Comparison of ENCODE assay signal across 25 cellular contexts in genomic region chr11:96132437-96132836, GRCh38.
DNase-seq lines count a peak whose midpoint lies in the region; ATAC-seq and TF ChIP-seq lines count a peak whose summit lies in the region.
"Had no signal": no experiment of that assay in that cellular context is flagged by ENCODE, and none has a peak within 500 bp of the region (broad histone marks: within the 10 kb centered on the region; RNA-seq: fewer than 3 reads in every experiment).

No MANE protein-coding gene starts in this region.

- no peak for TF ChIP-seq RAD21 in IMR-90 (IDR thresholded peaks at IDR 0.05; ENCODE audit: low read length)

- no peak overlapping the region for H4K8ac ChIP-seq in IMR-90 (ENCODE audit: low read depth in 2 of 2, low read length in 2 of 2)

- H3K79me2 ChIP-seq in hepatocyte, result peaks cover 4% of the 10 kb centered on the region

- H3K4me1 ChIP-seq in IMR-90 (ENCODE audit: control insufficient read depth, insufficient read depth, low read length), result 0 out of 2 replicates have a peak, but pooled peaks cover 7% of the 10 kb centered on the region
- peaks cover 9 to 27% of the 10 kb centered on the region in 2 donors for H3K4me1 ChIP-seq in naive thymus-derived CD4-positive, alpha-beta T cell (ENCODE audit: control insufficient read depth in 2 of 2, insufficient read depth in 2 of 2, low read length in 2 of 2)
- H3K4me1 ChIP-seq in hepatocyte (ENCODE audit: insufficient read depth), result peaks cover 3% of the 10 kb centered on the region
- H3K4me1 ChIP-seq: BLaER1, prostate gland had no signal

- H3K23ac ChIP-seq in IMR-90 (ENCODE audit: low read depth, low read length), result no peak overlapping the region

- no peak overlapping the region for H2BK20ac ChIP-seq in IMR-90 (ENCODE audit: low read depth, low read length)

- no peak overlapping the region for H3K4me2 ChIP-seq in IMR-90 (ENCODE audit: low read depth, low read length)
- H3K4me2 ChIP-seq in hepatocyte, result no peak overlapping the region
- H3K4me2 ChIP-seq: BLaER1, GM23338 had no signal

- H3K9ac ChIP-seq in IMR-90 (ENCODE audit: low read depth, low read length), result no peak overlapping the region
- H3K9ac ChIP-seq: BLaER1 had no signal

- H2BK5ac ChIP-seq in IMR-90 (ENCODE audit: low read depth, low read length, poor library complexity, severe bottlenecking), result no peak overlapping the region

- H3K18ac ChIP-seq in IMR-90 (ENCODE audit: low read depth, low read length), result no peak overlapping the region

- H2AFZ ChIP-seq in IMR-90 (replicated peaks; ENCODE audit: low read length, poor library complexity) (no peak overlapping the region), hepatocyte (no peak overlapping the region)
- H2AFZ ChIP-seq: GM23338 had no signal

- H2BK15ac ChIP-seq in IMR-90 (ENCODE audit: low read depth, low read length), result no peak overlapping the region

- H3K27ac Mint-ChIP-seq in activated CD4-positive, alpha-beta T cell treated with anti-CD3 and anti-CD28 coated beads for 36 hours, result no peak overlapping the region
- no peak overlapping the region for H3K27ac Mint-ChIP-seq in activated CD4-positive, alpha-beta T cell treated with anti-CD3 and anti-CD28 coated beads, Interleukin-2, amount 10 ng/mL, durations not matched to agents 7 days and 5 days
- H3K27ac Mint-ChIP-seq in naive thymus-derived CD4-positive, alpha-beta T cell, result peak overlapping the region in 2 of 9 donors; percentile 2 to 5
- H3K27ac Mint-ChIP-seq: GM23338, mesothelial cell of epicardium, type B pancreatic cell had no signal

- no peak overlapping the region for H2AK5ac ChIP-seq in IMR-90 (ENCODE audit: low read depth, low read length)

- H3K4me1 Mint-ChIP-seq in activated CD4-positive, alpha-beta T cell treated with anti-CD3 and anti-CD28 coated beads for 36 hours, result peaks cover 74% of the 10 kb centered on the region
- peaks cover 18% of the 10 kb centered on the region for H3K4me1 Mint-ChIP-seq in activated CD4-positive, alpha-beta T cell treated with anti-CD3 and anti-CD28 coated beads, Interleukin-2, amount 10 ng/mL, durations not matched to agents 7 days and 5 days
- peaks cover 38 to 82% (median 72%) of the 10 kb centered on the region in 7 donors for H3K4me1 Mint-ChIP-seq in naive thymus-derived CD4-positive, alpha-beta T cell

- H4K5ac ChIP-seq in IMR-90 (ENCODE audit: low read depth, low read length), result no peak overlapping the region

- no peak overlapping the region for H4K91ac ChIP-seq in IMR-90 (ENCODE audit: insufficient read depth, low read depth, low read length)

- H3K4me3 Mint-ChIP-seq in activated CD4-positive, alpha-beta T cell treated with anti-CD3 and anti-CD28 coated beads for 36 hours, result no peak overlapping the region
- no peak overlapping the region for H3K4me3 Mint-ChIP-seq in activated CD4-positive, alpha-beta T cell treated with anti-CD3 and anti-CD28 coated beads, Interleukin-2, amount 10 ng/mL, durations not matched to agents 7 days and 5 days
- no peak overlapping the region for H3K4me3 Mint-ChIP-seq in naive thymus-derived CD4-positive, alpha-beta T cell
- H3K4me3 Mint-ChIP-seq: GM23338, mesothelial cell of epicardium, neural crest cell, type B pancreatic cell had no signal

- BruUV-seq in IMR-90 (replicated peaks; lab: Mats Ljungman, UMichigan), result no TSS peak

- WGBS in IMR-90 (ENCODE audit: extremely low coverage in 2 of 2, insufficient read length in 1 of 2), 2 experiments, result no CpG with 5 or more reads among the region's 2 CpGs
- WGBS in hepatocyte (ENCODE audit: low lambda C conversion rate, missing lambda C conversion rate), result 76% methylated on average over 2 of the region's 2 CpGs

- in situ Hi-C loops in IMR-90 (cut with MboI; ENCODE audit: low sequenced_read_pairs), result no loop called here

- no peak overlapping the region for H3K56ac ChIP-seq in IMR-90 (ENCODE audit: extremely low read depth, insufficient read depth, low read length)

- H3K36me3 ChIP-seq in IMR-90 (ENCODE audit: control insufficient read depth, insufficient read depth, low read length) (no peaks in the 10 kb centered on the region), hepatocyte (replicated peaks; ENCODE audit: insufficient read depth, low read depth) (no peaks in the 10 kb centered on the region)
- H3K36me3 ChIP-seq in naive thymus-derived CD4-positive, alpha-beta T cell (ENCODE audit: control insufficient read depth in 2 of 3, insufficient read depth in 3 of 3, low read length in 3 of 3), result no peaks in the 10 kb centered on the region
- H3K36me3 ChIP-seq: BLaER1, prostate gland had no signal

- H3K9me3 Mint-ChIP-seq in activated CD4-positive, alpha-beta T cell treated with anti-CD3 and anti-CD28 coated beads for 36 hours (ENCODE audit: low read depth), result no peaks in the 10 kb centered on the region
- peaks cover 9% of the 10 kb centered on the region for H3K9me3 Mint-ChIP-seq in activated CD4-positive, alpha-beta T cell treated with anti-CD3 and anti-CD28 coated beads, Interleukin-2, amount 10 ng/mL, durations not matched to agents 7 days and 5 days
- H3K9me3 Mint-ChIP-seq in naive thymus-derived CD4-positive, alpha-beta T cell, result peaks cover 0 to 5% (median 0%) of the 10 kb centered on the region in 11 donors
- H3K9me3 Mint-ChIP-seq: GM23338, mesothelial cell of epicardium, type B pancreatic cell had no signal

- H3K9me3 ChIP-seq in IMR-90 (ENCODE audit: control insufficient read depth, insufficient read depth, low read length) (no peaks in the 10 kb centered on the region), hepatocyte (ENCODE audit: low read depth) (no peaks in the 10 kb centered on the region)
- no peaks in the 10 kb centered on the region for H3K9me3 ChIP-seq in naive thymus-derived CD4-positive, alpha-beta T cell (ENCODE audit: control insufficient read depth in 2 of 3, low read length in 3 of 3)
- H3K9me3 ChIP-seq: BLaER1, prostate gland had no signal

- H3K36me3 Mint-ChIP-seq in activated CD4-positive, alpha-beta T cell treated with anti-CD3 and anti-CD28 coated beads for 36 hours (ENCODE audit: low read depth), result peaks cover 41% of the 10 kb centered on the region
- H3K36me3 Mint-ChIP-seq in activated CD4-positive, alpha-beta T cell treated with anti-CD3 and anti-CD28 coated beads, Interleukin-2, amount 10 ng/mL, durations not matched to agents 7 days and 5 days (ENCODE audit: low read depth), result peaks cover 37% of the 10 kb centered on the region
- H3K36me3 Mint-ChIP-seq in naive thymus-derived CD4-positive, alpha-beta T cell, result peaks cover 13 to 54% (median 30%) of the 10 kb centered on the region in 5 donors

- TF ChIP-seq POLR2A in IMR-90 (IDR thresholded peaks at IDR 0.05; ENCODE audit: low read depth, low read length), result no peak

- no peak overlapping the region for H3K4me3 ChIP-seq in IMR-90 (ENCODE audit: insufficient read depth, low read depth, low read length)
- no peak overlapping the region for H3K4me3 ChIP-seq in naive thymus-derived CD4-positive, alpha-beta T cell (ENCODE audit: low read length)
- no peak overlapping the region for H3K4me3 ChIP-seq in hepatocyte
- H3K4me3 ChIP-seq: BLaER1, dorsolateral prefrontal cortex, GM23338, prostate gland had no signal

- no peaks in the 10 kb centered on the region; the same call in 1 of the 2 replicates for H3K9me1 ChIP-seq in IMR-90 (ENCODE audit: insufficient read depth, low read length)

- no peak for TF ChIP-seq CTCF in IMR-90 (conservative IDR thresholded peaks at IDR 0.05; ENCODE audit: low read depth, low read length)
- TF ChIP-seq CTCF in hepatocyte (IDR thresholded peaks at IDR 0.05; ENCODE audit: poor library complexity), result no peak

- CTCF ChIA-PET in activated CD4-positive, alpha-beta T cell treated with anti-CD3 and anti-CD28 coated beads for 36 hours (lab: Charles Lee), result no interaction called here
- CTCF ChIA-PET in activated CD4-positive, alpha-beta T cell treated with anti-CD3 and anti-CD28 coated beads, Interleukin-2, amount 10 ng/mL, durations not matched to agents 7 days and 5 days (lab: Charles Lee), result interaction anchor here (1.2 kb wide), 1 partner anchor 17 kb away, joined by 3 read pairs; no protein-coding TSS in a partner anchor
- CTCF ChIA-PET in IMR-90 (lab: Yijun Ruan, JAX), result no interaction called here
- CTCF ChIA-PET in naive thymus-derived CD4-positive, alpha-beta T cell (lab: Charles Lee), result interaction anchor here (1.0 kb wide), 1 partner anchor 211 kb away, joined by 3 read pairs; the partner anchor contains the start of gene MAML2

- dilution Hi-C loops in IMR-90 (cut with HindIII; ENCODE audit: low sequenced_read_pairs, unreplicated experiment), result no loop called here

- H3K27ac ChIP-seq in IMR-90 (ENCODE audit: insufficient read depth, low read length), result no peak overlapping the region
- no peak overlapping the region for H3K27ac ChIP-seq in naive thymus-derived CD4-positive, alpha-beta T cell (ENCODE audit: low read depth, low read length)
- H3K27ac ChIP-seq in hepatocyte, result no peak overlapping the region
- H3K27ac ChIP-seq: BLaER1, dorsolateral prefrontal cortex, prostate gland, RWPE1 had no signal

- no peaks in the 10 kb centered on the region for H3K9me2 ChIP-seq in hepatocyte (replicated peaks; ENCODE audit: insufficient read depth)

- no peak overlapping the region for H2AK9ac ChIP-seq in IMR-90 (replicated peaks; ENCODE audit: low read depth, low read length, poor library complexity)

- H3K79me1 ChIP-seq in IMR-90 (ENCODE audit: low read depth in 1 of 2, low read length in 2 of 2), result peaks cover 15 to 39% of the 10 kb centered on the region in 2 experiments

- DNase-seq in activated CD4-positive, alpha-beta T cell treated with anti-CD3 and anti-CD28 coated beads for 36 hours, result no peak
- DNase-seq in activated CD4-positive, alpha-beta T cell treated with anti-CD3 and anti-CD28 coated beads, Interleukin-2, amount 10 ng/mL, durations not matched to agents 7 days and 5 days, result no peak
- DNase-seq in IMR-90 (peak; percentile 46), hepatocyte (ENCODE audit: low spot score) (no peak), left cardiac atrium (no peak)
- no peak for DNase-seq in naive thymus-derived CD4-positive, alpha-beta T cell
- DNase-seq: activated CD4-positive, alpha-beta T cell treated with anti-CD3 and anti-CD28 coated beads for 4 hours; activated CD8-positive, alpha-beta memory T cell treated with anti-CD3 and anti-CD28 coated beads, Interleukin-2, amount 50 U/mL, for 48 hours; anterior cingulate cortex; central memory CD4-positive, alpha-beta T cell; dorsolateral prefrontal cortex; Karpas-422; NCI-H1092; NCI-H2081; NCI-H510A; stimulated activated CD4-positive, alpha-beta T cell treated with anti-CD3 and anti-CD28 coated beads, Interleukin-2, amount 100 ng/mL, for 48 hours had no signal

- ATAC-seq in activated CD4-positive, alpha-beta T cell treated with anti-CD3 and anti-CD28 coated beads for 36 hours, result peak; percentile 65
- ATAC-seq in GM21717 (IDR thresholded peaks at IDR 0.05; ENCODE audit: unreplicated experiment) (peak; percentile 49), IMR-90 (ENCODE audit: low read depth) (no peak), HG02642 (IDR thresholded peaks at IDR 0.05; ENCODE audit: poor library complexity, unreplicated experiment) (no peak), left cardiac atrium (no peak)
- ATAC-seq in naive thymus-derived CD4-positive, alpha-beta T cell, result peak; percentile 25
- ATAC-seq: GM23338 had no signal

- no peaks in the 10 kb centered on the region for H3K27me3 Mint-ChIP-seq in activated CD4-positive, alpha-beta T cell treated with anti-CD3 and anti-CD28 coated beads for 36 hours
- H3K27me3 Mint-ChIP-seq in activated CD4-positive, alpha-beta T cell treated with anti-CD3 and anti-CD28 coated beads, Interleukin-2, amount 10 ng/mL, durations not matched to agents 7 days and 5 days, result no peaks in the 10 kb centered on the region
- no peaks in the 10 kb centered on the region for H3K27me3 Mint-ChIP-seq in naive thymus-derived CD4-positive, alpha-beta T cell
- H3K27me3 Mint-ChIP-seq: type B pancreatic cell had no signal

- H3K27me3 ChIP-seq in IMR-90 (ENCODE audit: control insufficient read depth, insufficient read depth, low read length) (no peaks in the 10 kb centered on the region), hepatocyte (no peaks in the 10 kb centered on the region)
- H3K27me3 ChIP-seq in naive thymus-derived CD4-positive, alpha-beta T cell (ENCODE audit: control insufficient read depth in 2 of 2, insufficient read depth in 2 of 2, low read length in 2 of 2), result no peaks in the 10 kb centered on the region
- H3K27me3 ChIP-seq: BLaER1, dorsolateral prefrontal cortex had no signal

- no peak overlapping the region for H3K4ac ChIP-seq in IMR-90 (ENCODE audit: low read depth, low read length)

- POLR2A ChIA-PET in activated CD4-positive, alpha-beta T cell treated with anti-CD3 and anti-CD28 coated beads for 36 hours (lab: Charles Lee), result no interaction called here
- POLR2A ChIA-PET in activated CD4-positive, alpha-beta T cell treated with anti-CD3 and anti-CD28 coated beads, Interleukin-2, amount 10 ng/mL, durations not matched to agents 7 days and 5 days (lab: Charles Lee), result no interaction called here
- POLR2A ChIA-PET in IMR-90 (lab: Charles Lee; ENCODE audit: unreplicated experiment), result no interaction called here
- POLR2A ChIA-PET in naive thymus-derived CD4-positive, alpha-beta T cell (lab: Charles Lee), result interaction anchor here (0.6 to 0.8 kb wide), 2 partner anchors 10 to 12 kb away, joined by 3 to 4 read pairs; no protein-coding TSS in a partner anchor

- no peak overlapping the region for H2BK120ac ChIP-seq in IMR-90 (ENCODE audit: low read depth, low read length)

- H4K20me1 ChIP-seq in IMR-90 (ENCODE audit: insufficient read depth, low read length) (no peaks in the 10 kb centered on the region), hepatocyte (ENCODE audit: insufficient read depth, poor library complexity, severe bottlenecking) (no peaks in the 10 kb centered on the region)
- H4K20me1 ChIP-seq: BLaER1 had no signal

- H3K14ac ChIP-seq in IMR-90 (replicated peaks; ENCODE audit: low read depth, low read length), result no peak overlapping the region

- intact Hi-C loops in activated CD4-positive, alpha-beta T cell treated with anti-CD3 and anti-CD28 coated beads for 36 hours (cut with DNase I, micrococcal nuclease), result no loop called here
- intact Hi-C loops in IMR-90 (cut with micrococcal nuclease), result no loop called here
- intact Hi-C loops in naive thymus-derived CD4-positive, alpha-beta T cell (cut with micrococcal nuclease), result no loop called here
- intact Hi-C loops in left cardiac atrium (cut with DNase I), result no loop called here

Comparison
In these comparisons a context has a peak if more than half of its experiments do, and no peak if none do; other contexts are left out.
1. CTCF ChIA-PET loops: an anchor here in activated CD4-positive, alpha-beta T cell treated with anti-CD3 and anti-CD28 coated beads, Interleukin-2, amount 10 ng/mL, durations not matched to agents 7 days and 5 days (1.2 kb wide) and naive thymus-derived CD4-positive, alpha-beta T cell (1.0 kb wide); none called in activated CD4-positive, alpha-beta T cell treated with anti-CD3 and anti-CD28 coated beads for 36 hours and IMR-90.
2. ATAC-seq: peak in activated CD4-positive, alpha-beta T cell treated with anti-CD3 and anti-CD28 coated beads for 36 hours (single experiment), GM21717 (single experiment) and naive thymus-derived CD4-positive, alpha-beta T cell (single experiment); none in IMR-90 (single experiment), HG02642 (single experiment) and left cardiac atrium (0 of 2).